In genomic region chr19:17341386-17341785, GRCh38 we compare ENCODE assay signal across 27 cellular contexts. TPM values are rescaled to one million over a fixed set of nuclear protein-coding genes. Genes with fewer than 3 reads are reported as not detected.
DNase-seq lines count a peak whose midpoint lies in the region; ATAC-seq, FAIRE-seq and TF ChIP-seq lines count a peak whose summit lies in the region.
"Had no signal": no experiment of that assay in that cellular context is flagged by ENCODE, and none has a peak within 500 bp of the region (broad histone marks: within the 10 kb centered on the region; RNA-seq: fewer than 3 reads in every experiment).

No MANE protein-coding gene starts in this region.

- CTCF ChIA-PET in HepG2 (lab: Yijun Ruan, JAX; ENCODE audit: low intra/inter-chr PET ratio, low total read pairs): no interaction called here

- H3K27me3 ChIP-seq in H7 (ENCODE audit: control insufficient read depth, insufficient read depth, low read length): no peaks in the 10 kb centered on the region
- H3K27me3 ChIP-seq in HepG2 (ENCODE audit: control insufficient read depth in 1 of 2, insufficient read depth in 2 of 2, low read length in 2 of 2): no peaks in the 10 kb centered on the region; a peak in 1 of 5 replicates

- peaks cover 7% of the 10 kb centered on the region for H3K79me2 ChIP-seq in HepG2 (ENCODE audit: insufficient read depth, low read length)

- peaks cover 2% of the 10 kb centered on the region for H3K36me3 Mint-ChIP-seq in activated T-helper 1 cell treated with anti-CD3 and anti-CD28 coated beads, Interleukin-12 subunit alpha, Interleukin-12 subunit beta, Interleukin-2, Interleukin-4 antibody, amounts not matched to agents 30 ng/mL and 10 ng/mL and 1 ng/mL, durations not matched to agents 14 hours and 24 hours and 36 hours (ENCODE audit: low read depth)
- H3K36me3 Mint-ChIP-seq in stimulated activated effector memory CD8-positive, alpha-beta T cell treated with anti-CD3 and anti-CD28 coated beads, Interleukin-12 subunit alpha, Interleukin-12 subunit beta, amount 100 ng/mL, for 72 hours: peaks cover 47% of the 10 kb centered on the region

- no peak overlapping the region for H3K27ac Mint-ChIP-seq in activated T-helper 1 cell treated with anti-CD3 and anti-CD28 coated beads, Interleukin-12 subunit alpha, Interleukin-12 subunit beta, Interleukin-2, Interleukin-4 antibody, amounts not matched to agents 30 ng/mL and 10 ng/mL and 1 ng/mL, durations not matched to agents 14 hours and 24 hours and 36 hours
- peak overlapping the region; percentile 61 for H3K27ac Mint-ChIP-seq in stimulated activated effector memory CD8-positive, alpha-beta T cell treated with anti-CD3 and anti-CD28 coated beads, Interleukin-12 subunit alpha, Interleukin-12 subunit beta, amount 100 ng/mL, for 72 hours
- H3K27ac Mint-ChIP-seq: CD8-positive, alpha-beta T cell had no signal

- peak overlapping the region; percentile 15 for H3K4me3 Mint-ChIP-seq in activated T-helper 1 cell treated with anti-CD3 and anti-CD28 coated beads, Interleukin-12 subunit alpha, Interleukin-12 subunit beta, Interleukin-2, Interleukin-4 antibody, amounts not matched to agents 30 ng/mL and 10 ng/mL and 1 ng/mL, durations not matched to agents 14 hours and 24 hours and 36 hours
- H3K4me3 Mint-ChIP-seq in stimulated activated effector memory CD8-positive, alpha-beta T cell treated with anti-CD3 and anti-CD28 coated beads, Interleukin-12 subunit alpha, Interleukin-12 subunit beta, amount 100 ng/mL, for 72 hours: no peak overlapping the region
- H3K4me3 Mint-ChIP-seq: CD8-positive, alpha-beta T cell; H9 had no signal

- no peak overlapping the region for H2AFZ ChIP-seq in HepG2 (ENCODE audit: low read length)

- in situ Hi-C loops in HepG2 (cut with HindIII; ENCODE audit: extremely low pct_ligation_motif_present, low pct_unique_long_range_greater_than_20kb): no loop called here

- peaks cover 6% of the 10 kb centered on the region for H3K4me1 Mint-ChIP-seq in activated T-helper 1 cell treated with anti-CD3 and anti-CD28 coated beads, Interleukin-12 subunit alpha, Interleukin-12 subunit beta, Interleukin-2, Interleukin-4 antibody, amounts not matched to agents 30 ng/mL and 10 ng/mL and 1 ng/mL, durations not matched to agents 14 hours and 24 hours and 36 hours (ENCODE audit: low read depth)
- peaks cover 27% of the 10 kb centered on the region for H3K4me1 Mint-ChIP-seq in stimulated activated effector memory CD8-positive, alpha-beta T cell treated with anti-CD3 and anti-CD28 coated beads, Interleukin-12 subunit alpha, Interleukin-12 subunit beta, amount 100 ng/mL, for 72 hours

- 98% methylated on average over 9 of the region's 15 CpGs for WGBS in HepG2 (ENCODE audit: low lambda C conversion rate)

- no peak for TF ChIP-seq CTCF in HepG2 (CRISPR knock-in tag; IDR thresholded peaks at IDR 0.05)

- TF ChIP-seq RAD21 in HepG2 (CRISPR knock-in tag; IDR thresholded peaks at IDR 0.05): no peak

- intact Hi-C loops in activated T-helper 1 cell treated with anti-CD3 and anti-CD28 coated beads, Interleukin-12 subunit alpha, Interleukin-12 subunit beta, Interleukin-2, Interleukin-4 antibody, amounts not matched to agents 30 ng/mL and 10 ng/mL and 1 ng/mL, durations not matched to agents 14 hours and 24 hours and 36 hours (cut with micrococcal nuclease): no loop called here
- intact Hi-C loops in HepG2 (cut with micrococcal nuclease; ENCODE audit: unreplicated experiment): loop anchor here (10.0 kb wide), 1 partner anchor 123 kb away; the partner anchor contains the start of gene NXNL1

- FAIRE-seq in HepG2 (lab: Jason Lieb, UNC): no peak
- FAIRE-seq: A549, GM12878, GM19239, RCC 7860 had no signal

- TF ChIP-seq POLR2A in HepG2 (IDR thresholded peaks at IDR 0.05; ENCODE audit: insufficient read depth in 1 of 2, low read depth in 2 of 2, low read length in 2 of 2): no peak

- POLR2A ChIA-PET in HepG2 (lab: Yijun Ruan, JAX): interaction anchor here (1.0 kb wide), 1 partner anchor 78 kb away, joined by 4 read pairs; the partner anchor contains the start of gene MVB12A

- DNase-seq in H7 (peak; percentile 38), HepG2 (ENCODE audit: low spot score) (no peak), AG20443 (ENCODE audit: low spot score) (no peak)
- no peak for DNase-seq in activated T-helper 1 cell treated with anti-CD3 and anti-CD28 coated beads, Interleukin-12 subunit alpha, Interleukin-12 subunit beta, Interleukin-2, Interleukin-4 antibody, amounts not matched to agents 30 ng/mL and 10 ng/mL and 1 ng/mL, durations not matched to agents 14 hours and 24 hours and 36 hours (ENCODE audit: low spot score)
- no peak for DNase-seq in stimulated activated effector memory CD8-positive, alpha-beta T cell treated with anti-CD3 and anti-CD28 coated beads, Interleukin-12 subunit alpha, Interleukin-12 subunit beta, amount 100 ng/mL, for 72 hours (ENCODE audit: low spot score in 2 of 2)
- no peak for DNase-seq in activated CD4-positive, alpha-beta T cell treated with anti-CD3 and anti-CD28 coated beads, Interleukin-2, amount 50 U/mL, for 4 hours
- DNase-seq: C1 segment of cervical spinal cord; CD8-positive, alpha-beta T cell; DMS 273 treated with DMSO at 0.1 percent for 48 hours; DMS79; EL; GDM1; Karpas-422; NCI-H1092; NCI-H1436; NCI-H187; NCI-H2081 treated with DMSO at 0.1 percent for 48 hours; NCI-H2171; NCI-H524; NCI-H748 treated with DMSO at 0.1 percent for 48 hours; SK-N-SH had no signal

- no peak for ATAC-seq in HepG2
- no peak for ATAC-seq in stimulated activated effector memory CD8-positive, alpha-beta T cell treated with anti-CD3 and anti-CD28 coated beads, Interleukin-12 subunit alpha, Interleukin-12 subunit beta, amount 100 ng/mL, for 72 hours
- no peak for ATAC-seq in GM18867 (IDR thresholded peaks at IDR 0.05; ENCODE audit: unreplicated experiment)
- ATAC-seq: A549; CD8-positive, alpha-beta T cell; GM12878 had no signal

- no peaks in the 10 kb centered on the region for H3K9me3 Mint-ChIP-seq in activated T-helper 1 cell treated with anti-CD3 and anti-CD28 coated beads, Interleukin-12 subunit alpha, Interleukin-12 subunit beta, Interleukin-2, Interleukin-4 antibody, amounts not matched to agents 30 ng/mL and 10 ng/mL and 1 ng/mL, durations not matched to agents 14 hours and 24 hours and 36 hours
- no peaks in the 10 kb centered on the region for H3K9me3 Mint-ChIP-seq in stimulated activated effector memory CD8-positive, alpha-beta T cell treated with anti-CD3 and anti-CD28 coated beads, Interleukin-12 subunit alpha, Interleukin-12 subunit beta, amount 100 ng/mL, for 72 hours
- H3K9me3 Mint-ChIP-seq: CD8-positive, alpha-beta T cell; H9 had no signal

- no peak for TF ChIP-seq EP300 in HepG2 (IDR thresholded peaks at IDR 0.05; ENCODE audit: low read depth in 2 of 2, low read length in 2 of 2)
- no peak for TF ChIP-seq EP300 in HepG2 (CRISPR knock-in tag; IDR thresholded peaks at IDR 0.05; ENCODE audit: borderline replicate concordance)

- H3K4me1 ChIP-seq in HepG2 (ENCODE audit: insufficient read depth, low read length): peaks cover 43% of the 10 kb centered on the region

- H4K20me1 ChIP-seq in HepG2 (ENCODE audit: insufficient read depth, low read length): no peaks in the 10 kb centered on the region

- H3K4me2 ChIP-seq in HepG2 (ENCODE audit: low read depth, low read length): peak overlapping the region; percentile 72; the same call in 1 of the 2 replicates
- H3K4me2 ChIP-seq: A549, SK-N-SH had no signal

- no TSS peak for BruUV-seq in HepG2 (replicated peaks; lab: Mats Ljungman, UMichigan)

- H3K36me3 ChIP-seq in H7 (replicated peaks; ENCODE audit: control insufficient read depth, insufficient read depth, low read length) (peaks cover 4% of the 10 kb centered on the region), HepG2 (replicated peaks in 1 of 2; ENCODE audit: control insufficient read depth in 1 of 2, insufficient read depth in 2 of 2, low read length in 2 of 2) (peaks cover 1 to 9% of the 10 kb centered on the region in 2 experiments; a peak in 1 of 5 replicates)

- H3K27me3 Mint-ChIP-seq in activated T-helper 1 cell treated with anti-CD3 and anti-CD28 coated beads, Interleukin-12 subunit alpha, Interleukin-12 subunit beta, Interleukin-2, Interleukin-4 antibody, amounts not matched to agents 30 ng/mL and 10 ng/mL and 1 ng/mL, durations not matched to agents 14 hours and 24 hours and 36 hours (ENCODE audit: insufficient read depth): no peaks in the 10 kb centered on the region

- H3K27ac ChIP-seq in HepG2 (ENCODE audit: extremely low read length, insufficient read depth, low read length): peak overlapping the region; percentile 66
- H3K27ac ChIP-seq: A549 had no signal

- peak overlapping the region; percentile 20; the same call in 1 of the 2 replicates for H3K9ac ChIP-seq in HepG2 (ENCODE audit: insufficient read depth, low read depth, low read length)
- H3K9ac ChIP-seq: SK-N-SH had no signal

- no peaks in the 10 kb centered on the region for H3K9me3 ChIP-seq in HepG2 (ENCODE audit: low read length)
- H3K9me3 ChIP-seq: A549, SK-N-SH had no signal

- no peak overlapping the region for H3K4me3 ChIP-seq in H7 (ENCODE audit: insufficient read depth, low read depth, low read length)
- H3K4me3 ChIP-seq in HepG2 (replicated peaks in 1 of 3; ENCODE audit: insufficient read depth in 1 of 3, low read depth in 2 of 3, low read length in 3 of 3): no peak overlapping the region
- H3K4me3 ChIP-seq: A549, GM12878 had no signal

RNA-seq across cellular contexts. Expression of gene GTPBP3, which starts 4.0 kb away (rescaled TPM):
- 63.0 and 64.9 TPM in 2 replicates for total RNA-seq in H7 (2014; rRNA removed; shearing (Covaris generic))
- 64.2 and 72.0 TPM in 2 replicates for total RNA-seq in activated T-helper 1 cell treated with anti-CD3 and anti-CD28 coated beads, Interleukin-12 subunit alpha, Interleukin-12 subunit beta, Interleukin-2, Interleukin-4 antibody, amounts not matched to agents 30 ng/mL and 10 ng/mL and 1 ng/mL, durations not matched to agents 14 hours and 24 hours and 36 hours
- total RNA-seq in HepG2 (2016; rRNA removed; fragmentation: Illumina TruSeq; extraction: Trizol): 21.9 and 30.0 TPM in 2 replicates
- 7.6 and 7.7 TPM in 2 replicates for total RNA-seq in HepG2 (2016; cell fraction: cytosol; rRNA removed; fragmentation: Illumina TruSeq; extraction: Trizol; ENCODE audit: low read depth)
- 20.5 and 30.8 TPM in 2 replicates for total RNA-seq in HepG2 (2016; cell fraction: insoluble cytoplasmic fraction; rRNA removed; fragmentation: Illumina TruSeq; extraction: Trizol)
- total RNA-seq in HepG2 (2016; cell fraction: membrane; rRNA removed; fragmentation: Illumina TruSeq; extraction: Trizol): 10.2 and 11.9 TPM in 2 replicates
- total RNA-seq in HepG2 (2016; cell fraction: nucleus; rRNA removed; fragmentation: Illumina TruSeq; extraction: Trizol): 21.2 and 29.1 TPM in 2 replicates
- 17.5 and 19.4 TPM in 2 replicates for polyA plus RNA-seq in HepG2 (2011; rRNA removed)
- 12.8 and 16.0 TPM in 2 replicates for polyA plus RNA-seq in HepG2 (2011; cell fraction: cytosol; rRNA removed)
- polyA plus RNA-seq in HepG2 (2011; cell fraction: nucleus; rRNA removed): 70.0 and 87.3 TPM in 2 replicates
- polyA plus RNA-seq in HepG2 (2012): 18.4 and 23.1 TPM in 2 replicates
- 2.2 and 2.4 TPM in 2 replicates for polyA plus RNA-seq in HepG2 (2016; cell fraction: cytosol; fragmentation: Illumina TruSeq; extraction: Trizol; ENCODE audit: low read depth)
- 28.4 and 29.4 TPM in 2 replicates for polyA plus RNA-seq in HepG2 (2016; cell fraction: insoluble cytoplasmic fraction; fragmentation: Illumina TruSeq; extraction: Trizol; ENCODE audit: low read depth)
- polyA plus RNA-seq in HepG2 (2016; cell fraction: membrane; fragmentation: Illumina TruSeq; extraction: Trizol; ENCODE audit: low read depth): 6.0 and 6.4 TPM in 2 replicates
- 98.3 and 114 TPM in 2 replicates for polyA plus RNA-seq in HepG2 (2016; cell fraction: nucleus; fragmentation: Illumina TruSeq; extraction: Trizol; ENCODE audit: insufficient read depth, low read depth)
- 24.6 and 34.1 TPM in 2 replicates for polyA minus RNA-seq in HepG2 (2011; rRNA and poly(A)+ RNA removed; ENCODE audit: low replicate concordance)
- 13.8 and 14.8 TPM in 2 replicates for polyA minus RNA-seq in HepG2 (2011; cell fraction: cytosol; rRNA and poly(A)+ RNA removed)
- 29.1 and 29.5 TPM in 2 replicates for polyA minus RNA-seq in HepG2 (2011; cell fraction: nucleus; rRNA and poly(A)+ RNA removed)

RNA-seq across cellular contexts. Expression of gene ANO8, which starts 6.7 kb away (rescaled TPM):
- 6.9 and 7.5 TPM in 2 replicates for total RNA-seq in H7 (2014; rRNA removed; shearing (Covaris generic))
- total RNA-seq in activated T-helper 1 cell treated with anti-CD3 and anti-CD28 coated beads, Interleukin-12 subunit alpha, Interleukin-12 subunit beta, Interleukin-2, Interleukin-4 antibody, amounts not matched to agents 30 ng/mL and 10 ng/mL and 1 ng/mL, durations not matched to agents 14 hours and 24 hours and 36 hours: 6.6 and 7.4 TPM in 2 replicates
- total RNA-seq in HepG2 (2016; rRNA removed; fragmentation: Illumina TruSeq; extraction: Trizol): 0.79 and 1.8 TPM in 2 replicates
- 0.26 and 0.51 TPM in 2 replicates for total RNA-seq in HepG2 (2016; cell fraction: cytosol; rRNA removed; fragmentation: Illumina TruSeq; extraction: Trizol; ENCODE audit: low read depth)
- 0.62 and 2.2 TPM in 2 replicates for total RNA-seq in HepG2 (2016; cell fraction: insoluble cytoplasmic fraction; rRNA removed; fragmentation: Illumina TruSeq; extraction: Trizol)
- total RNA-seq in HepG2 (2016; cell fraction: membrane; rRNA removed; fragmentation: Illumina TruSeq; extraction: Trizol): 0.69 and 0.87 TPM in 2 replicates
- 3.0 and 3.6 TPM in 2 replicates for total RNA-seq in HepG2 (2016; cell fraction: nucleus; rRNA removed; fragmentation: Illumina TruSeq; extraction: Trizol)
- polyA plus RNA-seq in HepG2 (2011; rRNA removed): 3.5 and 5.1 TPM in 2 replicates
- polyA plus RNA-seq in HepG2 (2011; cell fraction: cytosol; rRNA removed): 1.8 and 2.2 TPM in 2 replicates
- polyA plus RNA-seq in HepG2 (2011; cell fraction: nucleus; rRNA removed): 27.1 and 30.5 TPM in 2 replicates
- polyA plus RNA-seq in HepG2 (2012): 3.2 and 4.5 TPM in 2 replicates
- 0.24 and 0.28 TPM in 2 replicates for polyA plus RNA-seq in HepG2 (2016; cell fraction: cytosol; fragmentation: Illumina TruSeq; extraction: Trizol; ENCODE audit: low read depth)
- polyA plus RNA-seq in HepG2 (2016; cell fraction: insoluble cytoplasmic fraction; fragmentation: Illumina TruSeq; extraction: Trizol; ENCODE audit: low read depth): 0.87 and 1.1 TPM in 2 replicates
- polyA plus RNA-seq in HepG2 (2016; cell fraction: membrane; fragmentation: Illumina TruSeq; extraction: Trizol; ENCODE audit: low read depth): 0.37 and 0.50 TPM in 2 replicates
- 12.4 and 14.0 TPM in 2 replicates for polyA plus RNA-seq in HepG2 (2016; cell fraction: nucleus; fragmentation: Illumina TruSeq; extraction: Trizol; ENCODE audit: insufficient read depth, low read depth)
- 7.6 and 10.4 TPM in 2 replicates for polyA minus RNA-seq in HepG2 (2011; rRNA and poly(A)+ RNA removed; ENCODE audit: low replicate concordance)
- 3.0 TPM in 2 replicates for polyA minus RNA-seq in HepG2 (2011; cell fraction: cytosol; rRNA and poly(A)+ RNA removed)
- 9.2 and 9.3 TPM in 2 replicates for polyA minus RNA-seq in HepG2 (2011; cell fraction: nucleus; rRNA and poly(A)+ RNA removed)

RNA-seq across cellular contexts. Expression of gene DDA1, which starts 32.0 kb away (rescaled TPM):
- total RNA-seq in H7 (2014; rRNA removed; shearing (Covaris generic)): 32.8 and 50.8 TPM in 2 replicates
- 45.3 and 50.2 TPM in 2 replicates for total RNA-seq in activated T-helper 1 cell treated with anti-CD3 and anti-CD28 coated beads, Interleukin-12 subunit alpha, Interleukin-12 subunit beta, Interleukin-2, Interleukin-4 antibody, amounts not matched to agents 30 ng/mL and 10 ng/mL and 1 ng/mL, durations not matched to agents 14 hours and 24 hours and 36 hours
- total RNA-seq in HepG2 (2016; rRNA removed; fragmentation: Illumina TruSeq; extraction: Trizol): 17.5 and 24.5 TPM in 2 replicates
- total RNA-seq in HepG2 (2016; cell fraction: cytosol; rRNA removed; fragmentation: Illumina TruSeq; extraction: Trizol; ENCODE audit: low read depth): 25.4 and 29.1 TPM in 2 replicates
- total RNA-seq in HepG2 (2016; cell fraction: insoluble cytoplasmic fraction; rRNA removed; fragmentation: Illumina TruSeq; extraction: Trizol): 15.9 and 21.5 TPM in 2 replicates
- 26.5 and 27.3 TPM in 2 replicates for total RNA-seq in HepG2 (2016; cell fraction: membrane; rRNA removed; fragmentation: Illumina TruSeq; extraction: Trizol)
- total RNA-seq in HepG2 (2016; cell fraction: nucleus; rRNA removed; fragmentation: Illumina TruSeq; extraction: Trizol): 12.8 and 19.3 TPM in 2 replicates
- polyA plus RNA-seq in HepG2 (2011; rRNA removed): 26.0 and 26.6 TPM in 2 replicates
- 26.2 and 28.7 TPM in 2 replicates for polyA plus RNA-seq in HepG2 (2011; cell fraction: cytosol; rRNA removed)
- 28.5 and 30.3 TPM in 2 replicates for polyA plus RNA-seq in HepG2 (2011; cell fraction: nucleus; rRNA removed)
- 23.7 and 24.8 TPM in 2 replicates for polyA plus RNA-seq in HepG2 (2012)
- polyA plus RNA-seq in HepG2 (2016; cell fraction: cytosol; fragmentation: Illumina TruSeq; extraction: Trizol; ENCODE audit: low read depth): 60.1 and 61.7 TPM in 2 replicates
- 37.0 and 42.5 TPM in 2 replicates for polyA plus RNA-seq in HepG2 (2016; cell fraction: insoluble cytoplasmic fraction; fragmentation: Illumina TruSeq; extraction: Trizol; ENCODE audit: low read depth)
- polyA plus RNA-seq in HepG2 (2016; cell fraction: membrane; fragmentation: Illumina TruSeq; extraction: Trizol; ENCODE audit: low read depth): 48.4 and 51.3 TPM in 2 replicates
- polyA plus RNA-seq in HepG2 (2016; cell fraction: nucleus; fragmentation: Illumina TruSeq; extraction: Trizol; ENCODE audit: insufficient read depth, low read depth): 41.0 and 47.5 TPM in 2 replicates
- 10.1 and 17.7 TPM in 2 replicates for polyA minus RNA-seq in HepG2 (2011; rRNA and poly(A)+ RNA removed; ENCODE audit: low replicate concordance)
- 6.3 and 6.9 TPM in 2 replicates for polyA minus RNA-seq in HepG2 (2011; cell fraction: cytosol; rRNA and poly(A)+ RNA removed)
- polyA minus RNA-seq in HepG2 (2011; cell fraction: nucleus; rRNA and poly(A)+ RNA removed): 7.2 and 10.8 TPM in 2 replicates

RNA-seq across cellular contexts. Expression of gene MRPL34, which starts 35.7 kb away (rescaled TPM):
- 76.7 and 121 TPM in 2 replicates for total RNA-seq in H7 (2014; rRNA removed; shearing (Covaris generic))
- total RNA-seq in activated T-helper 1 cell treated with anti-CD3 and anti-CD28 coated beads, Interleukin-12 subunit alpha, Interleukin-12 subunit beta, Interleukin-2, Interleukin-4 antibody, amounts not matched to agents 30 ng/mL and 10 ng/mL and 1 ng/mL, durations not matched to agents 14 hours and 24 hours and 36 hours: 108 and 118 TPM in 2 replicates
- 77.3 and 93.6 TPM in 2 replicates for total RNA-seq in HepG2 (2016; rRNA removed; fragmentation: Illumina TruSeq; extraction: Trizol)
- 45.1 and 52.9 TPM in 2 replicates for total RNA-seq in HepG2 (2016; cell fraction: cytosol; rRNA removed; fragmentation: Illumina TruSeq; extraction: Trizol; ENCODE audit: low read depth)
- total RNA-seq in HepG2 (2016; cell fraction: insoluble cytoplasmic fraction; rRNA removed; fragmentation: Illumina TruSeq; extraction: Trizol): 85.6 and 107 TPM in 2 replicates
- total RNA-seq in HepG2 (2016; cell fraction: membrane; rRNA removed; fragmentation: Illumina TruSeq; extraction: Trizol): 66.3 and 68.2 TPM in 2 replicates
- total RNA-seq in HepG2 (2016; cell fraction: nucleus; rRNA removed; fragmentation: Illumina TruSeq; extraction: Trizol): 30.0 and 33.9 TPM in 2 replicates
- polyA plus RNA-seq in HepG2 (2011; rRNA removed): 67.7 and 74.0 TPM in 2 replicates
- 58.9 and 74.9 TPM in 2 replicates for polyA plus RNA-seq in HepG2 (2011; cell fraction: cytosol; rRNA removed)
- polyA plus RNA-seq in HepG2 (2011; cell fraction: nucleus; rRNA removed): 20.3 and 25.7 TPM in 2 replicates
- polyA plus RNA-seq in HepG2 (2012): 44.9 and 52.3 TPM in 2 replicates
- 56.0 and 60.4 TPM in 2 replicates for polyA plus RNA-seq in HepG2 (2016; cell fraction: cytosol; fragmentation: Illumina TruSeq; extraction: Trizol; ENCODE audit: low read depth)
- 143 and 167 TPM in 2 replicates for polyA plus RNA-seq in HepG2 (2016; cell fraction: insoluble cytoplasmic fraction; fragmentation: Illumina TruSeq; extraction: Trizol; ENCODE audit: low read depth)
- 87.6 and 88.1 TPM in 2 replicates for polyA plus RNA-seq in HepG2 (2016; cell fraction: membrane; fragmentation: Illumina TruSeq; extraction: Trizol; ENCODE audit: low read depth)
- polyA plus RNA-seq in HepG2 (2016; cell fraction: nucleus; fragmentation: Illumina TruSeq; extraction: Trizol; ENCODE audit: insufficient read depth, low read depth): 83.1 and 91.2 TPM in 2 replicates
- polyA minus RNA-seq in HepG2 (2011; rRNA and poly(A)+ RNA removed; ENCODE audit: low replicate concordance): 18.5 and 37.3 TPM in 2 replicates
- polyA minus RNA-seq in HepG2 (2011; cell fraction: cytosol; rRNA and poly(A)+ RNA removed): 16.2 and 18.6 TPM in 2 replicates
- polyA minus RNA-seq in HepG2 (2011; cell fraction: nucleus; rRNA and poly(A)+ RNA removed): 3.0 and 5.1 TPM in 2 replicates

RNA-seq across cellular contexts. Expression of gene PLVAP, which starts 35.8 kb away (rescaled TPM):
- not detected in 2 replicates for total RNA-seq in H7 (2014; rRNA removed; shearing (Covaris generic))
- total RNA-seq in activated T-helper 1 cell treated with anti-CD3 and anti-CD28 coated beads, Interleukin-12 subunit alpha, Interleukin-12 subunit beta, Interleukin-2, Interleukin-4 antibody, amounts not matched to agents 30 ng/mL and 10 ng/mL and 1 ng/mL, durations not matched to agents 14 hours and 24 hours and 36 hours: 0.08 TPM in 1 of 2 replicates, not detected in the other
- total RNA-seq in HepG2 (2016; rRNA removed; fragmentation: Illumina TruSeq; extraction: Trizol): not detected in 2 replicates
- total RNA-seq in HepG2 (2016; cell fraction: cytosol; rRNA removed; fragmentation: Illumina TruSeq; extraction: Trizol; ENCODE audit: low read depth): not detected in 2 replicates
- not detected in 2 replicates for total RNA-seq in HepG2 (2016; cell fraction: insoluble cytoplasmic fraction; rRNA removed; fragmentation: Illumina TruSeq; extraction: Trizol)
- total RNA-seq in HepG2 (2016; cell fraction: membrane; rRNA removed; fragmentation: Illumina TruSeq; extraction: Trizol): not detected in 2 replicates
- not detected in 2 replicates for total RNA-seq in HepG2 (2016; cell fraction: nucleus; rRNA removed; fragmentation: Illumina TruSeq; extraction: Trizol)
- polyA plus RNA-seq in HepG2 (2011; rRNA removed): 0.26 TPM in 1 of 2 replicates, not detected in the other
- not detected in 2 replicates for polyA plus RNA-seq in HepG2 (2011; cell fraction: cytosol; rRNA removed)
- polyA plus RNA-seq in HepG2 (2011; cell fraction: nucleus; rRNA removed): 0.26 and 0.58 TPM in 2 replicates
- not detected in 2 replicates for polyA plus RNA-seq in HepG2 (2012)
- polyA plus RNA-seq in HepG2 (2016; cell fraction: cytosol; fragmentation: Illumina TruSeq; extraction: Trizol; ENCODE audit: low read depth): not detected in 2 replicates
- not detected in 2 replicates for polyA plus RNA-seq in HepG2 (2016; cell fraction: insoluble cytoplasmic fraction; fragmentation: Illumina TruSeq; extraction: Trizol; ENCODE audit: low read depth)
- not detected in 2 replicates for polyA plus RNA-seq in HepG2 (2016; cell fraction: membrane; fragmentation: Illumina TruSeq; extraction: Trizol; ENCODE audit: low read depth)
- polyA plus RNA-seq in HepG2 (2016; cell fraction: nucleus; fragmentation: Illumina TruSeq; extraction: Trizol; ENCODE audit: insufficient read depth, low read depth): not detected in 2 replicates
- not detected in 2 replicates for polyA minus RNA-seq in HepG2 (2011; rRNA and poly(A)+ RNA removed; ENCODE audit: low replicate concordance)
- polyA minus RNA-seq in HepG2 (2011; cell fraction: cytosol; rRNA and poly(A)+ RNA removed): not detected in 2 replicates
- polyA minus RNA-seq in HepG2 (2011; cell fraction: nucleus; rRNA and poly(A)+ RNA removed): not detected in 2 replicates
- total RNA-seq: CD8-positive, alpha-beta T cell; H9 had no signal
- polyA plus RNA-seq: A549, SK-N-SH had no signal
